Comparison of ENCODE assay signal across 1 cellular context in genomic region chr12:30457621-30458289, GRCh38.
TF ChIP-seq lines count a peak whose summit lies in the region.

No MANE protein-coding gene starts in this region.

TF ChIP-seq in GM23338, 12 proteins besides CTCF, POLR2A, EP300 and RAD21 (continued from another document):
- TF ChIP-seq JUNB (IDR thresholded peaks at IDR 0.05; ENCODE audit: unreplicated experiment): no peak
TF ChIP-seq in GM23338: peak in this region for 0.
